ENCODE assay signal across 8 cellular contexts in genomic region chr22:50270302-50271010, GRCh38. TPM values are rescaled to one million over a fixed set of nuclear protein-coding genes. Genes with fewer than 3 reads are reported as not detected.
DNase-seq lines count a peak whose midpoint lies in the region; ATAC-seq and TF ChIP-seq lines count a peak whose summit lies in the region.

TSS of gene MAPK11 (minus strand) at chr22:50270380. CDS start at chr22:50270292, 88 bp downstream.

- H3K79me2 ChIP-seq in OCI-LY3 (ENCODE audit: low read length), result no peaks in the 10 kb centered on the region

- H3K9ac ChIP-seq in OCI-LY3 (ENCODE audit: low read length), result peak within 1 kb of the TSS; percentile 86

- peak; percentile 41 for ATAC-seq in GM19455 (IDR thresholded peaks at IDR 0.05; ENCODE audit: unreplicated experiment)
- peak; percentile 78 to 86 for ATAC-seq in natural killer cell treated with Interleukin-12 subunit alpha and Interleukin-12 subunit beta and Interleukin-15 and Interleukin-18, amount 100 ng/mL, for 72 hours
- peak; percentile 65 for ATAC-seq in stimulated activated naive CD8-positive, alpha-beta T cell treated with anti-CD3 and anti-CD28 coated beads, Interleukin-15, amount 100 ng/mL, for 72 hours

- no peak within 1 kb of the TSS for H3K27ac ChIP-seq in AG04450 (ENCODE audit: low read depth, low read length)
- H3K27ac ChIP-seq in OCI-LY3 (ENCODE audit: low read length), result peak within 1 kb of the TSS; percentile 56

- no peaks in the 10 kb centered on the region for H3K9me3 Mint-ChIP-seq in activated T-helper 1 cell treated with anti-CD3 and anti-CD28 coated beads, Interleukin-12 subunit alpha, Interleukin-12 subunit beta, Interleukin-2, Interleukin-4 antibody, amounts not matched to agents 30 ng/mL and 10 ng/mL and 1 ng/mL, durations not matched to agents 14 hours and 24 hours and 36 hours
- H3K9me3 Mint-ChIP-seq in natural killer cell treated with Interleukin-12 subunit alpha and Interleukin-12 subunit beta and Interleukin-15 and Interleukin-18, amount 100 ng/mL, for 72 hours, result no peaks in the 10 kb centered on the region
- H3K9me3 Mint-ChIP-seq in stimulated activated naive CD8-positive, alpha-beta T cell treated with anti-CD3 and anti-CD28 coated beads, Interleukin-15, amount 100 ng/mL, for 72 hours, result no peaks in the 10 kb centered on the region

- H3K27me3 ChIP-seq in AG04450 (ENCODE audit: control insufficient read depth, insufficient read depth, low read length) (no peaks in the 10 kb centered on the region), OCI-LY3 (ENCODE audit: low read depth, low read length) (no peaks in the 10 kb centered on the region)

- TF ChIP-seq CTCF in AG04450 (IDR thresholded peaks at IDR 0.05; ENCODE audit: low read depth, low read length), result no peak
- no peak for TF ChIP-seq CTCF in OCI-LY3 (IDR thresholded peaks at IDR 0.05; ENCODE audit: low read depth, low read length)

- H3K4me2 ChIP-seq in OCI-LY3 (ENCODE audit: low read length), result peak within 1 kb of the TSS; percentile 98

- no peaks in the 10 kb centered on the region for H3K36me3 Mint-ChIP-seq in activated T-helper 1 cell treated with anti-CD3 and anti-CD28 coated beads, Interleukin-12 subunit alpha, Interleukin-12 subunit beta, Interleukin-2, Interleukin-4 antibody, amounts not matched to agents 30 ng/mL and 10 ng/mL and 1 ng/mL, durations not matched to agents 14 hours and 24 hours and 36 hours (ENCODE audit: low read depth)
- H3K36me3 Mint-ChIP-seq in natural killer cell treated with Interleukin-12 subunit alpha and Interleukin-12 subunit beta and Interleukin-15 and Interleukin-18, amount 100 ng/mL, for 72 hours, result no peaks in the 10 kb centered on the region

- H3K9me3 ChIP-seq in AG04450 (ENCODE audit: control insufficient read depth, insufficient read depth, low read length) (peaks cover 10% of the 10 kb centered on the region; the same call in 1 of the 2 replicates), OCI-LY3 (ENCODE audit: insufficient read depth, low read length) (no peaks in the 10 kb centered on the region)

- no peaks in the 10 kb centered on the region for H4K20me1 ChIP-seq in OCI-LY3 (ENCODE audit: insufficient read depth, low read length)

- H3K27ac Mint-ChIP-seq in activated T-helper 1 cell treated with anti-CD3 and anti-CD28 coated beads, Interleukin-12 subunit alpha, Interleukin-12 subunit beta, Interleukin-2, Interleukin-4 antibody, amounts not matched to agents 30 ng/mL and 10 ng/mL and 1 ng/mL, durations not matched to agents 14 hours and 24 hours and 36 hours, result peak within 1 kb of the TSS; percentile 40
- no peak within 1 kb of the TSS for H3K27ac Mint-ChIP-seq in natural killer cell treated with Interleukin-12 subunit alpha and Interleukin-12 subunit beta and Interleukin-15 and Interleukin-18, amount 100 ng/mL, for 72 hours
- peak within 1 kb of the TSS; percentile 40 to 59 for H3K27ac Mint-ChIP-seq in stimulated activated naive CD8-positive, alpha-beta T cell treated with anti-CD3 and anti-CD28 coated beads, Interleukin-15, amount 100 ng/mL, for 72 hours

- intact Hi-C loops in activated T-helper 1 cell treated with anti-CD3 and anti-CD28 coated beads, Interleukin-12 subunit alpha, Interleukin-12 subunit beta, Interleukin-2, Interleukin-4 antibody, amounts not matched to agents 30 ng/mL and 10 ng/mL and 1 ng/mL, durations not matched to agents 14 hours and 24 hours and 36 hours (cut with micrococcal nuclease), result loop anchor here (1.0 to 2.0 kb wide), 6 partner anchors 19 to 350 kb away; partner anchors contain the start of genes HDAC10, SELENOO and TUBGCP6

- H3K36me3 ChIP-seq in OCI-LY3 (replicated peaks; ENCODE audit: low read depth, low read length), result peaks cover 3% of the 10 kb centered on the region

- POLR2A ChIA-PET in AG04450 (lab: Yijun Ruan, JAX), result interaction anchor here (3.0 kb wide), 1 partner anchor 35 kb away, joined by 9 read pairs; no protein-coding TSS in a partner anchor

- CTCF ChIA-PET in AG04450 (lab: Charles Lee), result no interaction called here

- H3K4me3 Mint-ChIP-seq in activated T-helper 1 cell treated with anti-CD3 and anti-CD28 coated beads, Interleukin-12 subunit alpha, Interleukin-12 subunit beta, Interleukin-2, Interleukin-4 antibody, amounts not matched to agents 30 ng/mL and 10 ng/mL and 1 ng/mL, durations not matched to agents 14 hours and 24 hours and 36 hours, result peak within 1 kb of the TSS; percentile 77
- H3K4me3 Mint-ChIP-seq in natural killer cell treated with Interleukin-12 subunit alpha and Interleukin-12 subunit beta and Interleukin-15 and Interleukin-18, amount 100 ng/mL, for 72 hours, result peak within 1 kb of the TSS; percentile 56
- peak within 1 kb of the TSS; percentile 78 to 85 for H3K4me3 Mint-ChIP-seq in stimulated activated naive CD8-positive, alpha-beta T cell treated with anti-CD3 and anti-CD28 coated beads, Interleukin-15, amount 100 ng/mL, for 72 hours

- H3K4me1 ChIP-seq in OCI-LY3 (ENCODE audit: low read length), result peaks cover 13% of the 10 kb centered on the region

- H3K27me3 Mint-ChIP-seq in activated T-helper 1 cell treated with anti-CD3 and anti-CD28 coated beads, Interleukin-12 subunit alpha, Interleukin-12 subunit beta, Interleukin-2, Interleukin-4 antibody, amounts not matched to agents 30 ng/mL and 10 ng/mL and 1 ng/mL, durations not matched to agents 14 hours and 24 hours and 36 hours (ENCODE audit: insufficient read depth), result peaks cover 8% of the 10 kb centered on the region
- H3K27me3 Mint-ChIP-seq in natural killer cell treated with Interleukin-12 subunit alpha and Interleukin-12 subunit beta and Interleukin-15 and Interleukin-18, amount 100 ng/mL, for 72 hours, result peaks cover 0 to 2% of the 10 kb centered on the region in 2 donors
- H3K27me3 Mint-ChIP-seq in stimulated activated naive CD8-positive, alpha-beta T cell treated with anti-CD3 and anti-CD28 coated beads, Interleukin-15, amount 100 ng/mL, for 72 hours, result peaks cover 37% of the 10 kb centered on the region

- H3K4me3 ChIP-seq in AG04450 (ENCODE audit: low read depth, low read length), result peak within 1 kb of the TSS; percentile 62
- H3K4me3 ChIP-seq in OCI-LY3 (ENCODE audit: low read length), result peak within 1 kb of the TSS; percentile 99

- H2AFZ ChIP-seq in OCI-LY3 (ENCODE audit: low read depth, low read length), result peak within 1 kb of the TSS; percentile 70; the same call in 1 of the 2 replicates

- peaks cover 10% of the 10 kb centered on the region for H3K4me1 Mint-ChIP-seq in activated T-helper 1 cell treated with anti-CD3 and anti-CD28 coated beads, Interleukin-12 subunit alpha, Interleukin-12 subunit beta, Interleukin-2, Interleukin-4 antibody, amounts not matched to agents 30 ng/mL and 10 ng/mL and 1 ng/mL, durations not matched to agents 14 hours and 24 hours and 36 hours (ENCODE audit: low read depth)
- peaks cover 0 to 3% of the 10 kb centered on the region in 2 donors for H3K4me1 Mint-ChIP-seq in natural killer cell treated with Interleukin-12 subunit alpha and Interleukin-12 subunit beta and Interleukin-15 and Interleukin-18, amount 100 ng/mL, for 72 hours (ENCODE audit: low read depth in 2 of 2)
- H3K4me1 Mint-ChIP-seq in stimulated activated naive CD8-positive, alpha-beta T cell treated with anti-CD3 and anti-CD28 coated beads, Interleukin-15, amount 100 ng/mL, for 72 hours, result peaks cover 36% of the 10 kb centered on the region

- DNase-seq in AG04450 (ENCODE audit: low read depth, low spot score), result no peak
- DNase-seq in activated T-helper 1 cell treated with anti-CD3 and anti-CD28 coated beads, Interleukin-12 subunit alpha, Interleukin-12 subunit beta, Interleukin-2, Interleukin-4 antibody, amounts not matched to agents 30 ng/mL and 10 ng/mL and 1 ng/mL, durations not matched to agents 14 hours and 24 hours and 36 hours (ENCODE audit: low spot score), result peak; percentile 78
- peak; percentile 62 for DNase-seq in fibroblast of gingiva (ENCODE audit: low read depth)
- DNase-seq in natural killer cell treated with Interleukin-12 subunit alpha and Interleukin-12 subunit beta and Interleukin-15 and Interleukin-18, amount 100 ng/mL, for 72 hours (ENCODE audit: low spot score), result peak; percentile 86
- peak; percentile 69 to 77 for DNase-seq in stimulated activated naive CD8-positive, alpha-beta T cell treated with anti-CD3 and anti-CD28 coated beads, Interleukin-15, amount 100 ng/mL, for 72 hours
- no peak for DNase-seq in DMS79 treated with DMSO at 0.1 percent for 48 hours (lab: John Stamatoyannopoulos, UW)

RNA-seq across cellular contexts. Expression of gene MAPK11, which starts in this region (rescaled TPM):
- polyA plus RNA-seq in AG04450 (2011; rRNA removed), result 6.7 and 9.6 TPM in 2 replicates
- polyA minus RNA-seq in AG04450 (2011; rRNA and poly(A)+ RNA removed), result 8.1 and 11.6 TPM in 2 replicates
- 24.6 and 28.9 TPM in 2 replicates for total RNA-seq in activated T-helper 1 cell treated with anti-CD3 and anti-CD28 coated beads, Interleukin-12 subunit alpha, Interleukin-12 subunit beta, Interleukin-2, Interleukin-4 antibody, amounts not matched to agents 30 ng/mL and 10 ng/mL and 1 ng/mL, durations not matched to agents 14 hours and 24 hours and 36 hours
- 10 to 100 TPM; 10.2 to 15.1 TPM for total RNA-seq in natural killer cell treated with Interleukin-12 subunit alpha and Interleukin-12 subunit beta and Interleukin-15 and Interleukin-18, amount 100 ng/mL, for 72 hours

Comparison
In these comparisons a context has a peak if more than half of its experiments do, and no peak if none do; other contexts are left out.
1. DNase-seq: peak in activated T-helper 1 cell treated with anti-CD3 and anti-CD28 coated beads, Interleukin-12 subunit alpha, Interleukin-12 subunit beta, Interleukin-2, Interleukin-4 antibody, amounts not matched to agents 30 ng/mL and 10 ng/mL and 1 ng/mL, durations not matched to agents 14 hours and 24 hours and 36 hours (single experiment), fibroblast of gingiva (single experiment), natural killer cell treated with Interleukin-12 subunit alpha and Interleukin-12 subunit beta and Interleukin-15 and Interleukin-18, amount 100 ng/mL, for 72 hours (single experiment) and stimulated activated naive CD8-positive, alpha-beta T cell treated with anti-CD3 and anti-CD28 coated beads, Interleukin-15, amount 100 ng/mL, for 72 hours (2 of 2); none in AG04450 (single experiment) and DMS79 treated with DMSO at 0.1 percent for 48 hours (single experiment).
2. H3K27ac Mint-ChIP-seq: peak in activated T-helper 1 cell treated with anti-CD3 and anti-CD28 coated beads, Interleukin-12 subunit alpha, Interleukin-12 subunit beta, Interleukin-2, Interleukin-4 antibody, amounts not matched to agents 30 ng/mL and 10 ng/mL and 1 ng/mL, durations not matched to agents 14 hours and 24 hours and 36 hours (single experiment) and stimulated activated naive CD8-positive, alpha-beta T cell treated with anti-CD3 and anti-CD28 coated beads, Interleukin-15, amount 100 ng/mL, for 72 hours (2 of 2); none in natural killer cell treated with Interleukin-12 subunit alpha and Interleukin-12 subunit beta and Interleukin-15 and Interleukin-18, amount 100 ng/mL, for 72 hours (0 of 2).
3. Peak in every context shown above with its lines, with median percentiles within 50 percentile points of each other: ATAC-seq and H3K4me3 Mint-ChIP-seq.